ENCODE assay signal across 13 cellular contexts in the genomic region with DNA sequence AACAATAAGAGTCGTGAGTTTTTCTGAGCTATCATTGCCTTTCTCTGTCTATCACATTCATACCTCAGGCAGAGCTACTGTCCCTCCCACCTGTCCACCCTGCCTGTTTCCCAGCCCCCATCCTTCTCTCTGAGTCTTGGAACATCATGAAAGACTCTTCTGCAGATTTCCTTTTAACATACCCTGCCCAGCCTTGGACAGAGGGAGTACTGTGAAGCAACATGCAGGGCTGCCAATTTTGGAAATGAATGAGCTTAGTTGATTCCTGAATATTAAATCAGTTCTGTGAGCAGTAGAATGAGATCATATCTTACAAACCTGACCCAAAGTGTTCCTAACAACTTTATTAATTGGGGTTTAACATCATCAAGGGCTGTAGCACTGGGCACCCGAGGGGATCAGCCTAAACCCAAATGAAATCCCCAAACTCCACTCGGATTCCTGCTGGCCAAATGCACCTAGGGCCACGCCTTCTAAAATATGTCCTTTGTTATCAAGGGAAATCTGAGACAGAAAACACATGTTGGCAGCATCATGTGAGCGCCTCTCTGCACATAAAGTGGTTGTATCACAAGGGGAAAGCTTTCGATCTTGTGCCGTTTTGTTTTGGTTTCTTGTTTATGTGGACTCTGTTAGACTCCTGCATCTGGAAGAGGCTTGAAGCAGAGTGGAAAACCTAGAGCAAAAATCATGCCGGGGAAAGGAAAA.
A peak's percentile ranks its signal among the peaks of the same experiment; 100 is the strongest.
DNase-seq lines count a peak whose midpoint lies in the region; ATAC-seq and TF ChIP-seq lines count a peak whose summit lies in the region.
"Had no signal": no experiment of that assay in that cellular context is flagged by ENCODE, and none has a peak within 500 bp of the region (broad histone marks: within the 10 kb centered on the region; RNA-seq: fewer than 3 reads in every experiment).

No MANE protein-coding gene starts in this region.

- ATAC-seq in HG03442 (IDR thresholded peaks at IDR 0.05; ENCODE audit: unreplicated experiment) = no peak

- H3K9me3 ChIP-seq in muscle layer of duodenum (ENCODE audit: control insufficient read depth in 1 of 2, low read length in 2 of 2) = no peaks in the 10 kb centered on the region
- H3K9me3 ChIP-seq: neutrophil, transverse colon had no signal

- H3K27me3 ChIP-seq in muscle layer of duodenum (ENCODE audit: low read depth, low read length) = no peaks in the 10 kb centered on the region
- H3K27me3 ChIP-seq: transverse colon had no signal

- H3K4me3 ChIP-seq in muscle layer of duodenum (ENCODE audit: low read depth in 1 of 2, low read length in 2 of 2) = peak overlapping the region; percentile 17 to 40

- no peaks in the 10 kb centered on the region for H3K4me1 ChIP-seq in muscle layer of duodenum (ENCODE audit: control insufficient read depth in 1 of 2, insufficient read depth in 2 of 2, low read length in 2 of 2)
- H3K4me1 ChIP-seq: transverse colon had no signal

- TF ChIP-seq CTCF in VCaP (conservative IDR thresholded peaks at IDR 0.05) = no peak

- DNase-seq in COLO829 (ENCODE audit: low spot score) = peak; percentile 83
- peak; percentile 48 for DNase-seq in NCI-H1105 treated with DMSO at 0.1 percent for 48 hours (lab: John Stamatoyannopoulos, UW)
- DNase-seq in activated CD4-positive, CD25-positive, alpha-beta regulatory T cell treated with anti-CD3 and anti-CD28 coated beads, Interleukin-2, amount 50 U/mL, for 72 hours = no peak
- DNase-seq in D341Med (ENCODE audit: low spot score) = no peak
- DNase-seq in NCI-H2196 treated with DMSO at 0.1 percent for 48 hours (lab: John Stamatoyannopoulos, UW; ENCODE audit: unreplicated experiment) = no peak
- DNase-seq: activated CD4-positive, alpha-beta T cell treated with anti-CD3 and anti-CD28 coated beads for 1 hour; activated naive CD4-positive, alpha-beta T cell treated with anti-CD3 and anti-CD28 coated beads for 36 hours; effector memory CD4-positive, alpha-beta T cell; transverse colon had no signal

- H3K36me3 ChIP-seq in muscle layer of duodenum (ENCODE audit: control insufficient read depth in 1 of 2, insufficient read depth in 2 of 2, low read length in 2 of 2) = no peaks in the 10 kb centered on the region
- H3K36me3 ChIP-seq: neutrophil, transverse colon had no signal

- H3K27ac ChIP-seq in VCaP (peak overlapping the region; percentile 32), muscle layer of duodenum (ENCODE audit: low read length) (no peak overlapping the region)
- H3K27ac ChIP-seq: neutrophil, transverse colon had no signal

Comparison
In these comparisons a context has a peak if more than half of its experiments do, and no peak if none do; other contexts are left out.
1. DNase-seq: peak in COLO829 (single experiment) and NCI-H1105 treated with DMSO at 0.1 percent for 48 hours (single experiment); none in activated CD4-positive, CD25-positive, alpha-beta regulatory T cell treated with anti-CD3 and anti-CD28 coated beads, Interleukin-2, amount 50 U/mL, for 72 hours (single experiment), D341Med (single experiment) and NCI-H2196 treated with DMSO at 0.1 percent for 48 hours (single experiment).